12 cellular contexts compared by ENCODE assay signal in genomic region chr2:100106460-100106859, GRCh38. TPM values are rescaled to one million over a fixed set of nuclear protein-coding genes. Genes with fewer than 3 reads are reported as not detected.
DNase-seq lines count a peak whose midpoint lies in the region; ATAC-seq, FAIRE-seq and TF ChIP-seq lines count a peak whose summit lies in the region.
"Had no signal": no experiment of that assay in that cellular context is flagged by ENCODE, and none has a peak within 500 bp of the region (broad histone marks: within the 10 kb centered on the region; RNA-seq: fewer than 3 reads in every experiment).

No MANE protein-coding gene starts in this region.

- peak overlapping the region; percentile 81 for H3K27ac Mint-ChIP-seq in glutamatergic neuron (ENCODE audit: unreplicated experiment)
- H3K27ac Mint-ChIP-seq: CD8-positive, alpha-beta memory T cell had no signal

- peak overlapping the region; percentile 88 for H3K4me3 Mint-ChIP-seq in glutamatergic neuron (ENCODE audit: unreplicated experiment)

- intact Hi-C loops in posterior cingulate gyrus (cut with DNase I), result no loop called here

- no peak for ATAC-seq in HG03460 (IDR thresholded peaks at IDR 0.05; ENCODE audit: unreplicated experiment)

- DNase-seq in COR-L47 (lab: John Stamatoyannopoulos, UW) (peak; percentile 48), NCI-H146 treated with DMSO at 0.1 percent for 48 hours (lab: John Stamatoyannopoulos, UW; ENCODE audit: unreplicated experiment) (peak; percentile 71), glutamatergic neuron (peak; percentile 18), posterior cingulate gyrus (peak in 7 of 10 donors; percentile 26 to 85 (median 49)), GM19239 (ENCODE audit: insufficient read length, low spot score) (no peak), AG20443 (ENCODE audit: low spot score) (no peak)
- no peak for DNase-seq in activated naive CD4-positive, alpha-beta T cell treated with anti-CD3 and anti-CD28 coated beads, Interleukin-2, amount 50 U/mL, for 16 hours
- DNase-seq: activated CD8-positive, alpha-beta memory T cell treated with anti-CD3 and anti-CD28 coated beads for 24 hours; CD8-positive, alpha-beta memory T cell; kidney; NCI-H446 had no signal

- H3K4me1 Mint-ChIP-seq in glutamatergic neuron (ENCODE audit: low read depth, unreplicated experiment), result peaks cover 43% of the 10 kb centered on the region

- H3K27me3 Mint-ChIP-seq in glutamatergic neuron (ENCODE audit: unreplicated experiment), result peaks cover 13% of the 10 kb centered on the region

- no peak for FAIRE-seq in GM19239 (lab: Jason Lieb, UNC)
- FAIRE-seq: kidney had no signal

- peaks cover 14% of the 10 kb centered on the region for H3K9me3 Mint-ChIP-seq in glutamatergic neuron (ENCODE audit: unreplicated experiment)

- H3K36me3 Mint-ChIP-seq in glutamatergic neuron (ENCODE audit: unreplicated experiment), result no peaks in the 10 kb centered on the region
- H3K36me3 Mint-ChIP-seq: CD8-positive, alpha-beta memory T cell had no signal

- TF ChIP-seq CTCF in glutamatergic neuron (IDR thresholded peaks at IDR 0.05; ENCODE audit: partially characterized antibody, unreplicated experiment), result no peak

RNA-seq across cellular contexts. Expression of gene AFF3, which starts 35.9 kb away (rescaled TPM):
- 125 TPM for total RNA-seq in glutamatergic neuron (ENCODE audit: unreplicated experiment)

Comparison
In these comparisons a context has a peak if more than half of its experiments do, and no peak if none do; other contexts are left out.
1. DNase-seq: peak in COR-L47 (single experiment), NCI-H146 treated with DMSO at 0.1 percent for 48 hours (single experiment), glutamatergic neuron (single experiment) and posterior cingulate gyrus (7 of 10); none in GM19239 (single experiment), AG20443 (single experiment) and activated naive CD4-positive, alpha-beta T cell treated with anti-CD3 and anti-CD28 coated beads, Interleukin-2, amount 50 U/mL, for 16 hours (single experiment).